Comparison of ENCODE assay signal across 15 cellular contexts in the genomic region with DNA sequence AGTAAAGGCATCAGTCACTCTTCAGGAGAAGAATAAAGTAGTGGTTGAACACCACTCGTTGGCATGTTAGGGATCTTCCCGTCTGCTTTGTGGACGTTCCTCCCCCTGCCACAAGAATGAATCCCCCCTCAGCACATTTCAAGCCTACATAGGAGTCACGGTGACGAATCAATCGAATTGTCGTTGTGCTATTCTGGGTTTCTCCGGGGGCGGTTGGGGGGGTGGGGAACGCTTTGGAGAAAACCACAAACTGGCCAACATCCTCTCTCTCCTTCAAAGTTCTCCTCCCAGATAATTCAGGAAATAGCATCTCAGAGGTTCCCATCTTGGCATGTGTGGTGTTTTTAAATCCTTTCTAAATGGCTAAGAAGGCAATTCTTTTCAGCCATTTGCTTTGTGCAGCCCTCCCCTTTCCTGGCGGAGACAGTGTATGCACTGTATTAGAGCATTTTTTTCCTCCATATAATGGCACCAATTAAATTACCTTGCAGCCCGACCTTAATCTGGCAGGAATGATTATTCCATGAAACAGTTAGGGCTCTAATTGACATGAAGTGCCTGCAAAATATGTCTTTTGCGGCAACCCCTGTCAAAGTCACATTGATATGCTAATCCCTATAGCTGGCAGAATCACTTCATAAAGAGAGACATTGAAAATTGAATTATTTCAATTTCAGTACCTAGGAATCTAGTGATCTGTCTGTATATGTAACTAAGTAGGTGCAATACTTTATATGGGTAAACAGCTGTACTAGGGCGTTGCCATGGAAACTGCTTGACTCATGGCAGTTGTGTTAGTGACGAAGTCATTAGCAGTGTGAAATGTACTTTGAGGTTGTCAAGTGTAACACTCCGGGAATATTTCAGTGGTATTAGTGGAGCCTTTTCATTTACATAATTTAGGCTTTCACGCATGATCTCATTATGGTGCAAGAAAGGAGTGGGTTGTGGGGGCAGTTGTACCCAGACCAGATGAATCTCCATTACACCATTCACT.
A peak's percentile ranks its signal among the peaks of the same experiment; 100 is the strongest.
DNase-seq lines count a peak whose midpoint lies in the region; TF ChIP-seq lines count a peak whose summit lies in the region.
"Had no signal": no experiment of that assay in that cellular context is flagged by ENCODE, and none has a peak within 500 bp of the region (broad histone marks: within the 10 kb centered on the region; RNA-seq: fewer than 3 reads in every experiment).

No MANE protein-coding gene starts in this region.

- H3K27ac ChIP-seq in SK-N-SH (ENCODE audit: low read depth in 2 of 2, low read length in 1 of 2) (peak overlapping the region in 1 of 2 experiments; percentile 49; a peak in 2 of 4 replicates), H9 (ENCODE audit: insufficient read length, low read depth, low read length) (no peak overlapping the region)
- H3K27ac ChIP-seq: neutrophil, testis had no signal

- no peak overlapping the region for H3K14ac ChIP-seq in H9 (ENCODE audit: insufficient read depth, low read length)

- no peaks in the 10 kb centered on the region for H3K4me1 Mint-ChIP-seq in H9
- H3K4me1 Mint-ChIP-seq in activated CD4-positive, alpha-beta memory T cell treated with anti-CD3 and anti-CD28 coated beads for 36 hours (ENCODE audit: low read depth), result no peaks in the 10 kb centered on the region

- H2BK120ac ChIP-seq in H9 (ENCODE audit: low read depth, low read length, poor library complexity, severe bottlenecking), result no peak overlapping the region

- H3T11ph ChIP-seq in H9 (ENCODE audit: low read length), result no peak overlapping the region

- H4K5ac ChIP-seq in H9 (ENCODE audit: insufficient read length, low read depth, low read length), result no peak overlapping the region

- intact Hi-C loops in activated CD4-positive, alpha-beta memory T cell treated with anti-CD3 and anti-CD28 coated beads for 36 hours (cut with micrococcal nuclease), result no loop called here

- H3K27me3 Mint-ChIP-seq in H9 (ENCODE audit: low read depth), result 0 out of 2 replicates have a peak, but pooled peaks cover 2% of the 10 kb centered on the region
- peaks cover 2% of the 10 kb centered on the region for H3K27me3 Mint-ChIP-seq in activated CD4-positive, alpha-beta memory T cell treated with anti-CD3 and anti-CD28 coated beads for 36 hours

- H3K9me2 ChIP-seq in SK-N-SH, result no peaks in the 10 kb centered on the region

- no peak overlapping the region for H2BK15ac ChIP-seq in H9 (ENCODE audit: low read depth, low read length)

- peak overlapping the region; percentile 39; the same call in 1 of the 2 replicates for H2AFZ ChIP-seq in SK-N-SH (ENCODE audit: low read depth)
- no peak overlapping the region for H2AFZ ChIP-seq in H9 (ENCODE audit: low read length)

- H2BK5ac ChIP-seq in H9 (ENCODE audit: insufficient read length, low read length), result no peak overlapping the region

- no peak overlapping the region for H3K4me3 Mint-ChIP-seq in H9
- no peak overlapping the region for H3K4me3 Mint-ChIP-seq in activated CD4-positive, alpha-beta memory T cell treated with anti-CD3 and anti-CD28 coated beads for 36 hours

- H3K27ac Mint-ChIP-seq in H9, result no peak overlapping the region
- H3K27ac Mint-ChIP-seq in activated CD4-positive, alpha-beta memory T cell treated with anti-CD3 and anti-CD28 coated beads for 36 hours, result no peak overlapping the region

- H3K4ac ChIP-seq in H9 (ENCODE audit: low read depth, low read length), result no peak overlapping the region

- 32% methylated on average over 17 of the region's 17 CpGs for WGBS in SK-N-SH (ENCODE audit: low lambda C conversion rate)
- WGBS in H9 (ENCODE audit: extremely low coverage, insufficient read length, low lambda C conversion rate), result no CpG with 5 or more reads among the region's 17 CpGs

- DNase-seq in NOMO-1 treated with DMSO at 0.1 percent for 48 hours (lab: John Stamatoyannopoulos, UW; ENCODE audit: unreplicated experiment) (peak; percentile 7), NOMO-1 treated with dmso at 0.1 percent for 144 hours (lab: John Stamatoyannopoulos, UW; ENCODE audit: unreplicated experiment) (no peak), SK-N-SH (peak; percentile 22), foreskin melanocyte (peak; percentile 24), superior temporal gyrus (ENCODE audit: extremely low spot score) (peak; percentile 70), H9 (no peak), COR-L47 (lab: John Stamatoyannopoulos, UW) (no peak)
- DNase-seq in activated CD4-positive, alpha-beta memory T cell treated with anti-CD3 and anti-CD28 coated beads for 36 hours, result no peak
- DNase-seq: activated CD4-positive, alpha-beta T cell treated with anti-CD3 and anti-CD28 coated beads for 48 hours; effector memory CD4-positive, alpha-beta T cell; MM.1S; SHP77; stimulated activated CD4-positive, alpha-beta T cell treated with anti-CD3 and anti-CD28 coated beads, Interleukin-4, amount 100 ng/mL, for 1 hour; testis had no signal

- no peak overlapping the region for H4K91ac ChIP-seq in H9 (ENCODE audit: insufficient read length, low read depth, low read length)

- H4K20me1 ChIP-seq in SK-N-SH (ENCODE audit: insufficient read depth) (no peaks in the 10 kb centered on the region), H9 (ENCODE audit: control insufficient read depth, insufficient read depth, insufficient read length) (no peaks in the 10 kb centered on the region)

- H2BK20ac ChIP-seq in H9 (ENCODE audit: low read depth, low read length, poor library complexity, severe bottlenecking), result no peak overlapping the region

- H3K36me3 Mint-ChIP-seq in H9 (ENCODE audit: insufficient read depth in 1 of 3, low read depth in 3 of 3), result no peaks in the 10 kb centered on the region
- no peaks in the 10 kb centered on the region for H3K36me3 Mint-ChIP-seq in activated CD4-positive, alpha-beta memory T cell treated with anti-CD3 and anti-CD28 coated beads for 36 hours

- H3K4me2 ChIP-seq in SK-N-SH, result no peak overlapping the region; the same call in 1 of the 2 replicates
- H3K4me2 ChIP-seq in H9 (ENCODE audit: insufficient read depth, insufficient read length, low read length), result no peak overlapping the region

- no peaks in the 10 kb centered on the region for H3K36me3 ChIP-seq in SK-N-SH (replicated peaks in 1 of 2; ENCODE audit: control insufficient read depth in 1 of 2, insufficient read depth in 2 of 2, low read length in 1 of 2)
- H3K36me3 ChIP-seq: neutrophil had no signal

- H3K9ac ChIP-seq in SK-N-SH, result no peak overlapping the region
- no peak overlapping the region for H3K9ac ChIP-seq in H9 (ENCODE audit: extremely low read depth, insufficient read length, low read length)

- no peak overlapping the region for H3K18ac ChIP-seq in H9 (ENCODE audit: insufficient read length, low read depth, low read length)

- no peak overlapping the region for H3K56ac ChIP-seq in H9 (ENCODE audit: insufficient read length, low read depth, low read length)

- H3K79me1 ChIP-seq in H9 (ENCODE audit: insufficient read depth, low read depth, low read length, poor library complexity, severe bottlenecking), result no peaks in the 10 kb centered on the region

- no peak overlapping the region for H4K8ac ChIP-seq in H9 (replicated peaks; ENCODE audit: insufficient read length, low read depth, low read length)

- H3K23ac ChIP-seq in H9 (ENCODE audit: insufficient read length, low read depth, low read length), result no peak overlapping the region

- H3K9me3 ChIP-seq in SK-N-SH, result no peaks in the 10 kb centered on the region
- no peaks in the 10 kb centered on the region for H3K9me3 ChIP-seq in H9 (ENCODE audit: control insufficient read depth, low read depth, low read length)
- H3K9me3 ChIP-seq: neutrophil, testis had no signal

- CTCF ChIA-PET in SK-N-SH (lab: Yijun Ruan, JAX), result interaction anchor here (0.7 kb wide), 1 partner anchor 142 kb away, joined by 3 read pairs; no protein-coding TSS in a partner anchor
- CTCF ChIA-PET in activated CD4-positive, alpha-beta memory T cell treated with anti-CD3 and anti-CD28 coated beads for 36 hours (lab: Charles Lee), result interaction anchor here (0.6 kb wide), 1 partner anchor 95 kb away, joined by 3 read pairs; no protein-coding TSS in a partner anchor

- peak; percentile 27 to 53; a peak in 2 of 4 replicates for TF ChIP-seq EP300 in SK-N-SH (IDR thresholded peaks at IDR 0.05; ENCODE audit: borderline replicate concordance in 1 of 2, low read depth in 1 of 2, low read length in 1 of 2)

- no peaks in the 10 kb centered on the region for H3K27me3 ChIP-seq in SK-N-SH (ENCODE audit: insufficient read depth)
- no peaks in the 10 kb centered on the region for H3K27me3 ChIP-seq in H9 (ENCODE audit: insufficient read depth, low read length)
- H3K27me3 ChIP-seq: testis had no signal

- TF ChIP-seq CTCF in SK-N-SH (IDR thresholded peaks at IDR 0.05) (no peak), H9 (conservative IDR thresholded peaks at IDR 0.05) (no peak)

- H2AK5ac ChIP-seq in H9 (ENCODE audit: insufficient read length, low read length), result no peak overlapping the region

- TF ChIP-seq RAD21 in SK-N-SH (IDR thresholded peaks at IDR 0.05; ENCODE audit: low read length), result no peak

- H3K23me2 ChIP-seq in H9 (ENCODE audit: insufficient read length, low read depth, low read length, poor library complexity, severe bottlenecking), result no peaks in the 10 kb centered on the region

- H3F3A ChIP-seq in SK-N-SH (replicated peaks; ENCODE audit: insufficient read depth), result no peaks in the 10 kb centered on the region

- no peak overlapping the region for H3K4me3 ChIP-seq in SK-N-SH (ENCODE audit: low read depth in 2 of 2, low read length in 1 of 2)
- H3K4me3 ChIP-seq: testis had no signal

- no peak overlapping the region for H2BK12ac ChIP-seq in H9 (ENCODE audit: insufficient read length, low read depth, low read length)

- no peaks in the 10 kb centered on the region for H3K9me3 Mint-ChIP-seq in H9
- H3K9me3 Mint-ChIP-seq in activated CD4-positive, alpha-beta memory T cell treated with anti-CD3 and anti-CD28 coated beads for 36 hours, result no peaks in the 10 kb centered on the region

- H3K4me1 ChIP-seq in SK-N-SH (ENCODE audit: control insufficient read depth in 1 of 2, insufficient read depth in 2 of 2, low read depth in 1 of 2, low read length in 1 of 2), result peaks cover 0 to 10% of the 10 kb centered on the region in 2 experiments; a peak in 2 of 4 replicates
- no peaks in the 10 kb centered on the region for H3K4me1 ChIP-seq in H9 (ENCODE audit: insufficient read depth, low read length)
- H3K4me1 ChIP-seq: testis had no signal

- H3K79me2 ChIP-seq in SK-N-SH (ENCODE audit: insufficient read depth) (no peaks in the 10 kb centered on the region), H9 (ENCODE audit: insufficient read depth, low read length) (no peaks in the 10 kb centered on the region)

- POLR2A ChIA-PET in SK-N-SH (lab: Yijun Ruan, JAX), result no interaction called here
- POLR2A ChIA-PET in activated CD4-positive, alpha-beta memory T cell treated with anti-CD3 and anti-CD28 coated beads for 36 hours (lab: Charles Lee), result no interaction called here

TF ChIP-seq in SK-N-SH, 30 proteins besides CTCF, POLR2A, EP300 and RAD21 (continues in another document):
- no peak for TF ChIP-seq YY1 (IDR thresholded peaks at IDR 0.05; ENCODE audit: low read depth)

Comparison
In these comparisons a context has a peak if more than half of its experiments do, and no peak if none do; other contexts are left out.
1. DNase-seq: peak in NOMO-1 treated with DMSO at 0.1 percent for 48 hours (single experiment), SK-N-SH (single experiment), foreskin melanocyte (single experiment) and superior temporal gyrus (single experiment); none in NOMO-1 treated with dmso at 0.1 percent for 144 hours (single experiment), H9 (single experiment), COR-L47 (single experiment) and activated CD4-positive, alpha-beta memory T cell treated with anti-CD3 and anti-CD28 coated beads for 36 hours (single experiment).